1 cellular context compared by ENCODE assay signal in the genomic region with DNA sequence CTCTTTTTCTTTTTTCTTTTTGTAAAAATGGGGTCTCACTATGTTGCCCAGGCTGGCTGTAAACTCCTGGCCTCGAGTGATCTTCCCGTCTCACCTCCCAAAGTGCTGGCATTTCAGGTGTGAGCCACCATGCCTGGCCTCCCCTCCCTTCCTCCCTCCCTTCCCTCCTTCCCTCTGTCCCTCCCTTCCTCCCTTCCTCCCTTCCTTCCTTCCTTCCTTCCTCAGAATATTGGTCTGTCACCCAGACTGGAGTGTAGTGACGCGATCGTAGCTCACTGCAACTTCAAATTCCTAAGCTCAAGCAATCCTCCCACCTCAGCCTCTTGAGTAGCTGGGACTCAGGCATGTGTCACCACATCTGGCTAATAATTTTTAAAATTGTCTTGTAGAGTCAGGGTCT.
TF ChIP-seq lines count a peak whose summit lies in the region.

No MANE protein-coding gene starts in this region.

TF ChIP-seq in HEK293, 187 proteins besides CTCF, POLR2A, EP300 and RAD21 (continued from another document):
- TF ChIP-seq GLIS2 (tag by site-specific recombination; IDR thresholded peaks at IDR 0.05) = no peak
